ENCODE assay signal across 6 cellular contexts in the genomic region with DNA sequence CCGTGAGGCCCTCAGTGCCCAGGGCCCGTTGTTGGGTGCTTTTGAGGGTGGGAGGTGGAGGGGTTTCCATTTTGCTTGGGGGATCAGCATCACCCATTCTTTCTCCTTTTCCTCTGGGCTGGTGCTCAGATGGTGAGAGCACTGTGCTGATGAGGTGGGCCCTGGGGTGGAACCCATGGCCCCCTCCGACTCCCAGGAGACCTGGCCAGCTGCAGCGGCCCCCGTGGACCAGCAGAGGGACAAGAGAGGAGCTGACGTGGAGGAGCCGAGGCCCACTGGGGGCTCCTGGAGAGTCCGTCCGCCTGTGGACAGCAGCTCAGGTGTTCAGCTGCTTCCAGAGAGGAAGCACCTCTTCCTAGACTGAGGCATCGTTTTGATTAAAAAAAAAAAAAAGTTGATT. TPM values are rescaled to one million over a fixed set of nuclear protein-coding genes. Genes with fewer than 3 reads are reported as not detected.
"Had no signal": no experiment of that assay in that cellular context is flagged by ENCODE, and none has a peak within 500 bp of the region (broad histone marks: within the 10 kb centered on the region; RNA-seq: fewer than 3 reads in every experiment).

No MANE protein-coding gene starts in this region.

RNA-seq across cellular contexts. Expression of gene PROP1, which starts 46.4 kb away (rescaled TPM):
- total RNA-seq: M059J, PC-3, Peyer's patch, Right ventricle myocardium superior, SJSA1 had no signal
- polyA plus RNA-seq: SK-N-SH had no signal
